ENCODE assay signal across 16 cellular contexts in the genomic region with DNA sequence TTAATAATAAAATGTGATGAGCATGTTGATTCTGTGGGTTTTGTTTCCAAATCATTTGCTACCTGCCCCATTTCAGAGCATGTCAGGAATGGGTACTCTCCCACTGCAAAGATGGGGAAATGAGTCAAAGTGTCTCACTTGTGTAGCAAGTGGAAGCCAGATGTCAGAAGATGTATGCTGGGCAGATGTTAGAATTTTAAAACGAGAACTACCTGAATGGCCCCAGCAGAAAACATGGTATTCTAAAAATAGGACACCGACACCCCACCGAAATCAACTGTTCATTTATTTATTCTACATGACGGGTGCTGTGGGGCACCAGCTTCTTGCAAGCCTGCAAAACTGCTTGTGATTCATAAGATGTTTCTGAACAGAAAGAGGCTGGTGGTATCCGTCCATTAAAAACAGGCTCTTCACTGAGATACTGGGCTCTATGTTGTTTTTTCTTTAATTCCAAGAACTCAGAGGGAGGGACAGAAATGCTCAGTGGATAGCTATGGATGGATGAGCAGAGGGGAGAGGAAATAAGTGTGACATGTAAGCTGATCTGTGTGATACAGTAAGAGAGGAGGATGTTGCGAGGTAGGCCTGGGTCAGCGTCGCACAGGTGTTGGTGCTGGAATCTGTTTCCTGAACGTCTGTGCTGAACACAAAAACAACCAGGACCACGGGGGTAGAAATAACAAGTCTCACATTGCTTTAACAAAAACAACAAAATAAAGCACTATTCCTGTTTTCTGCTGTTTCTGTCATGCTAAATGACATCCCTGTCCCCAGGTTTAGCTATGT.
DNase-seq lines count a peak whose midpoint lies in the region; FAIRE-seq and TF ChIP-seq lines count a peak whose summit lies in the region.
"Had no signal": no experiment of that assay in that cellular context is flagged by ENCODE, and none has a peak within 500 bp of the region (broad histone marks: within the 10 kb centered on the region; RNA-seq: fewer than 3 reads in every experiment).

No MANE protein-coding gene starts in this region.

- H3K9me1 ChIP-seq in keratinocyte (ENCODE audit: control insufficient read depth, extremely low read depth, insufficient read depth, low read length) = no peaks in the 10 kb centered on the region

- H3K4me3 ChIP-seq in HEK293 (ENCODE audit: low read depth, low read length) = no peak overlapping the region
- peak overlapping the region; percentile 56 for H3K4me3 ChIP-seq in OCI-LY7 (ENCODE audit: low read depth, low read length, poor library complexity, severe bottlenecking)
- H3K4me3 ChIP-seq in keratinocyte (ENCODE audit: control insufficient read depth in 2 of 3, extremely low read depth in 1 of 3, insufficient read depth in 2 of 3, low read depth in 1 of 3, low read length in 3 of 3) = no peak overlapping the region
- H3K4me3 ChIP-seq: cardiac muscle cell, esophagus squamous epithelium, K562 had no signal

- TF ChIP-seq CTCF in HEK293 (tag by site-specific recombination; IDR thresholded peaks at IDR 0.05) = no peak
- TF ChIP-seq CTCF in OCI-LY7 (conservative IDR thresholded peaks at IDR 0.05; ENCODE audit: low read length) = no peak; the same call in 1 of the 2 replicates
- no peak for TF ChIP-seq CTCF in keratinocyte (optimal IDR thresholded peaks at IDR 0.05 in 1 of 3, IDR thresholded peaks at IDR 0.05 in 1 of 3, conservative IDR thresholded peaks at IDR 0.05 in 1 of 3; ENCODE audit: extremely low read depth in 1 of 3, insufficient read depth in 2 of 3, low read length in 3 of 3)

- TF ChIP-seq POLR2A in GM12891 (IDR thresholded peaks at IDR 0.05; ENCODE audit: low read depth, low read length) = no peak

- POLR2A ChIA-PET in HEK293 (lab: Yijun Ruan, JAX) = interaction anchor here (1.1 kb wide), 1 partner anchor 9 kb away, joined by 3 read pairs; no protein-coding TSS in a partner anchor
- POLR2A ChIA-PET in OCI-LY7 (lab: Charles Lee) = interaction anchor here (0.5 to 7.8 kb wide), 52 partner anchors 10 to 315 kb away, joined by 3 to 154 read pairs (median 4); no protein-coding TSS in a partner anchor

- H4K20me1 ChIP-seq in OCI-LY7 (ENCODE audit: insufficient read depth, low read length) (no peaks in the 10 kb centered on the region), keratinocyte (ENCODE audit: control insufficient read depth, extremely low read depth, insufficient read depth, low read length) (no peaks in the 10 kb centered on the region)

- H3K36me3 ChIP-seq in HEK293 (ENCODE audit: control insufficient read depth in 2 of 2, insufficient read depth in 1 of 2, low read length in 2 of 2) (no peaks in the 10 kb centered on the region), OCI-LY7 (ENCODE audit: insufficient read depth, low read length) (no peaks in the 10 kb centered on the region), keratinocyte (ENCODE audit: control insufficient read depth in 2 of 2, extremely low read depth in 1 of 2, insufficient read depth in 2 of 2, low read length in 2 of 2) (no peaks in the 10 kb centered on the region)
- H3K36me3 ChIP-seq: cardiac muscle cell, esophagus squamous epithelium had no signal

- CTCF ChIA-PET in HEK293 (lab: Yijun Ruan, JAX) = interaction anchor here (0.6 to 0.8 kb wide), 3 partner anchors 9 to 655 kb away, joined by 3 to 5 read pairs (median 5); no protein-coding TSS in a partner anchor
- CTCF ChIA-PET in OCI-LY7 (lab: Charles Lee; ENCODE audit: unreplicated experiment) = interaction anchor here (0.7 to 4.4 kb wide), 8 partner anchors 9 to 211 kb away, joined by 3 to 33 read pairs (median 3); no protein-coding TSS in a partner anchor

- H3K9me2 ChIP-seq in OCI-LY7 (ENCODE audit: insufficient read depth, low read length) = no peaks in the 10 kb centered on the region

- H3K4me1 ChIP-seq in HEK293 (ENCODE audit: control insufficient read depth, insufficient read depth, low read length) (peaks cover 29% of the 10 kb centered on the region), OCI-LY7 (ENCODE audit: insufficient read depth, low read length, poor library complexity, severe bottlenecking) (peaks cover 91% of the 10 kb centered on the region), keratinocyte (ENCODE audit: control insufficient read depth, extremely low read depth, insufficient read depth, low read length) (peaks cover 18% of the 10 kb centered on the region)

- DNase-seq in GM12891 (ENCODE audit: insufficient read length, low spot score) = no peak
- peak; percentile 95 for DNase-seq in OCI-LY7 (ENCODE audit: low spot score)
- no peak for DNase-seq in keratinocyte (ENCODE audit: low read depth, low spot score)
- DNase-seq in activated CD8-positive, alpha-beta memory T cell treated with anti-CD3 and anti-CD28 coated beads for 24 hours = no peak
- DNase-seq in NCI-H2196 treated with DMSO at 0.1 percent for 48 hours (lab: John Stamatoyannopoulos, UW; ENCODE audit: unreplicated experiment) = no peak
- no peak for DNase-seq in NCI-H1105 (lab: John Stamatoyannopoulos, UW)
- DNase-seq in posterior vena cava (ENCODE audit: low spot score) = no peak
- DNase-seq: activated CD4-positive, alpha-beta memory T cell treated with anti-CD3 and anti-CD28 coated beads, Interleukin-2, amount 10 ng/mL, durations not matched to agents 7 days and 5 days; activated gamma-delta T cell; AML-193; esophagus squamous epithelium; NCI-H1930; T1000 had no signal

- H3K9me3 ChIP-seq in HEK293 (ENCODE audit: control insufficient read depth, insufficient read depth, low read depth, low read length) (no peaks in the 10 kb centered on the region), OCI-LY7 (ENCODE audit: low read length) (no peaks in the 10 kb centered on the region), keratinocyte (ENCODE audit: control insufficient read depth, low read depth, low read length) (no peaks in the 10 kb centered on the region)
- H3K9me3 ChIP-seq: esophagus squamous epithelium had no signal

- no peaks in the 10 kb centered on the region for H3K79me2 ChIP-seq in OCI-LY7 (ENCODE audit: insufficient read depth, low read depth, low read length)
- peaks cover 4% of the 10 kb centered on the region for H3K79me2 ChIP-seq in keratinocyte (ENCODE audit: control insufficient read depth, insufficient read depth, low read length)

- 0 out of 2 replicates have a peak overlapping the region, but pooled peaks have one; percentile 26 for H3K27ac ChIP-seq in HEK293 (ENCODE audit: extremely low read depth, low read depth, low read length)
- H3K27ac ChIP-seq in OCI-LY7 (ENCODE audit: low read depth, low read length, poor library complexity, severe bottlenecking) = peak overlapping the region; percentile 99
- peak overlapping the region; percentile 15 for H3K27ac ChIP-seq in keratinocyte (ENCODE audit: control insufficient read depth, insufficient read depth, low read length)
- H3K27ac ChIP-seq: cardiac muscle cell, esophagus squamous epithelium had no signal

- no peak overlapping the region for H3K9ac ChIP-seq in keratinocyte (ENCODE audit: control insufficient read depth, extremely low read depth, insufficient read depth, low read length)

- peak; percentile 83 for FAIRE-seq in GM12891 (lab: Jason Lieb, UNC)
- peak; percentile 53 for FAIRE-seq in keratinocyte (lab: Jason Lieb, UNC)
- FAIRE-seq: K562 had no signal

- no TSS peak for BruUV-seq in OCI-LY7 (replicated peaks; lab: Mats Ljungman, UMichigan)

- H2AFZ ChIP-seq in OCI-LY7 (ENCODE audit: low read length) (peak overlapping the region; percentile 82; the same call in 1 of the 2 replicates), keratinocyte (ENCODE audit: control insufficient read depth, low read length) (no peak overlapping the region)

- dilution Hi-C loops in keratinocyte (cut with MboI; ENCODE audit: extremely low pct_ligation_motif_present, low sequenced_read_pairs) = no loop called here

- H3K4me2 ChIP-seq in OCI-LY7 (ENCODE audit: low read length) (peak overlapping the region; percentile 80), keratinocyte (ENCODE audit: control insufficient read depth, extremely low read depth, insufficient read depth, low read depth, low read length) (no peak overlapping the region)

- no peaks in the 10 kb centered on the region for H3K27me3 ChIP-seq in keratinocyte (ENCODE audit: control insufficient read depth, extremely low read depth, insufficient read depth, low read length)
- H3K27me3 ChIP-seq: cardiac muscle cell, esophagus squamous epithelium had no signal

- intact Hi-C loops in OCI-LY7 (cut with micrococcal nuclease; ENCODE audit: unreplicated experiment) (loop anchor here (1.0 to 10.0 kb wide), 10 partner anchors 48 to 409 kb away; no protein-coding TSS in a partner anchor), posterior vena cava (cut with DNase I) (loop anchor here in 1 of 2 donors (2.0 kb wide), 1 partner anchor 21 kb away; no protein-coding TSS in a partner anchor)

TF ChIP-seq in GM12891, 5 proteins besides CTCF, POLR2A, EP300 and RAD21:
- no peak for TF ChIP-seq POU2F2 (IDR thresholded peaks at IDR 0.05; ENCODE audit: low read depth, low read length)
- no peak for TF ChIP-seq PAX5 (IDR thresholded peaks at IDR 0.05; ENCODE audit: insufficient read depth, low read length, severe bottlenecking)
- TF ChIP-seq SPI1 (IDR thresholded peaks at IDR 0.05; ENCODE audit: low read depth, low read length) = no peak
- TF ChIP-seq POLR2AphosphoS5 (IDR thresholded peaks at IDR 0.05; ENCODE audit: low read depth, low read length) = no peak
- TF ChIP-seq TAF1 (IDR thresholded peaks at IDR 0.05; ENCODE audit: low read depth, low read length) = no peak

TF ChIP-seq in HEK293, 187 proteins besides CTCF, POLR2A, EP300 and RAD21:
- no peak for TF ChIP-seq ZNF701 (tag by site-specific recombination; IDR thresholded peaks at IDR 0.05)

Comparison
In these comparisons a context has a peak if more than half of its experiments do, and no peak if none do; other contexts are left out.
1. H3K27ac ChIP-seq: peak in every context shown above with its lines; median percentile 99 in OCI-LY7; 26 in HEK293; 15 in keratinocyte.